ENCODE assay signal across 8 cellular contexts in genomic region chr2:38708491-38708890, GRCh38. TPM values are rescaled to one million over a fixed set of nuclear protein-coding genes. Genes with fewer than 3 reads are reported as not detected.
DNase-seq lines count a peak whose midpoint lies in the region; ATAC-seq, FAIRE-seq and TF ChIP-seq lines count a peak whose summit lies in the region.
"Not testable (repeated sequence)": the region's sequence is repeated elsewhere in the genome, so short reads cannot be mapped to it uniquely, and the experiment has no call there.

No MANE protein-coding gene starts in this region.

- peaks cover 12% of the 10 kb centered on the region for H3K36me3 ChIP-seq in CD4-positive, CD25-positive, alpha-beta regulatory T cell (ENCODE audit: control insufficient read depth, insufficient read depth, low read length)
- not testable (repeated sequence) for H3K36me3 ChIP-seq in KOPT-K1 (ENCODE audit: insufficient read depth, low read length); astrocyte (ENCODE audit: insufficient read depth, low read length); naive thymus-derived CD4-positive, alpha-beta T cell (ENCODE audit: control insufficient read depth in 2 of 3, insufficient read depth in 3 of 3, low read length in 3 of 3)

- H4K20me1 ChIP-seq in astrocyte (ENCODE audit: insufficient read depth, low read length) = not testable (repeated sequence)

- H3K36me3 Mint-ChIP-seq in CD4-positive, CD25-positive, alpha-beta regulatory T cell = peaks cover 34% of the 10 kb centered on the region
- H3K36me3 Mint-ChIP-seq in activated CD4-positive, alpha-beta T cell treated with anti-CD3 and anti-CD28 coated beads for 36 hours (ENCODE audit: low read depth) = peaks cover 40% of the 10 kb centered on the region
- H3K36me3 Mint-ChIP-seq in activated CD8-positive, alpha-beta memory T cell treated with anti-CD3 and anti-CD28 coated beads, Interleukin-2, amount 10 ng/mL, durations not matched to agents 7 days and 5 days = peaks cover 51% of the 10 kb centered on the region
- H3K36me3 Mint-ChIP-seq in activated naive CD4-positive, alpha-beta T cell treated with anti-CD3 and anti-CD28 coated beads for 36 hours (ENCODE audit: low read depth) = peaks cover 12% of the 10 kb centered on the region
- not testable (repeated sequence) for H3K36me3 Mint-ChIP-seq in astrocyte (ENCODE audit: low read depth, unreplicated experiment)
- peaks cover 0 to 35% (median 18%) of the 10 kb centered on the region in 5 donors for H3K36me3 Mint-ChIP-seq in naive thymus-derived CD4-positive, alpha-beta T cell
- H3K36me3 Mint-ChIP-seq in stimulated activated memory B cell treated with anti-CD40 and anti-IgM and Interleukin-4, amounts not matched to agents 10 μg/mL and 1 μg/mL and 100 μg/mL, for 72 hours = peaks cover 13% of the 10 kb centered on the region

- not testable (repeated sequence) for H3K27me3 ChIP-seq in CD4-positive, CD25-positive, alpha-beta regulatory T cell (ENCODE audit: control insufficient read depth, insufficient read depth, low read length); astrocyte (ENCODE audit: insufficient read depth, low read length); naive thymus-derived CD4-positive, alpha-beta T cell (ENCODE audit: control insufficient read depth in 2 of 2, insufficient read depth in 2 of 2, low read length in 2 of 2)

- peak overlapping the region; percentile 71 for H3K27ac ChIP-seq in CD4-positive, CD25-positive, alpha-beta regulatory T cell (ENCODE audit: insufficient read depth, low read length, poor library complexity, severe bottlenecking)
- H3K27ac ChIP-seq in KOPT-K1 (ENCODE audit: low read depth, low read length, poor library complexity, severe bottlenecking) = peak overlapping the region; percentile 68
- H3K27ac ChIP-seq in astrocyte (ENCODE audit: low read depth, low read length); naive thymus-derived CD4-positive, alpha-beta T cell (ENCODE audit: low read depth, low read length): not testable (repeated sequence)

- H3K9me3 ChIP-seq in CD4-positive, CD25-positive, alpha-beta regulatory T cell (ENCODE audit: control insufficient read depth in 2 of 2, low read length in 2 of 2); KOPT-K1 (ENCODE audit: insufficient read depth, low read length, poor library complexity, severe bottlenecking); astrocyte (ENCODE audit: insufficient read depth, low read depth, low read length); naive thymus-derived CD4-positive, alpha-beta T cell (ENCODE audit: control insufficient read depth in 2 of 3, low read length in 3 of 3): not testable (repeated sequence)

- POLR2A ChIA-PET in activated CD4-positive, alpha-beta T cell treated with anti-CD3 and anti-CD28 coated beads for 36 hours (lab: Charles Lee) = not testable (repeated sequence)
- POLR2A ChIA-PET in naive thymus-derived CD4-positive, alpha-beta T cell (lab: Charles Lee) = interaction anchor here (0.6 to 1.2 kb wide), 2 partner anchors 10 to 117 kb away, joined by 4 to 7 read pairs; no protein-coding TSS in a partner anchor

- H3K4me3 Mint-ChIP-seq in CD4-positive, CD25-positive, alpha-beta regulatory T cell = peak overlapping the region in 3 of 4 donors; percentile 65 to 86 (median 79)
- peak overlapping the region; percentile 48 for H3K4me3 Mint-ChIP-seq in activated CD4-positive, alpha-beta T cell treated with anti-CD3 and anti-CD28 coated beads for 36 hours
- H3K4me3 Mint-ChIP-seq in activated CD8-positive, alpha-beta memory T cell treated with anti-CD3 and anti-CD28 coated beads, Interleukin-2, amount 10 ng/mL, durations not matched to agents 7 days and 5 days = peak overlapping the region; percentile 49
- peak overlapping the region; percentile 49 for H3K4me3 Mint-ChIP-seq in activated naive CD4-positive, alpha-beta T cell treated with anti-CD3 and anti-CD28 coated beads for 36 hours
- H3K4me3 Mint-ChIP-seq in astrocyte (ENCODE audit: unreplicated experiment) = peak overlapping the region; percentile 17
- H3K4me3 Mint-ChIP-seq in naive thymus-derived CD4-positive, alpha-beta T cell = peak overlapping the region; percentile 51 to 86 (median 74)
- not testable (repeated sequence) for H3K4me3 Mint-ChIP-seq in stimulated activated memory B cell treated with anti-CD40 and anti-IgM and Interleukin-4, amounts not matched to agents 10 μg/mL and 1 μg/mL and 100 μg/mL, for 72 hours

- ATAC-seq in CD4-positive, CD25-positive, alpha-beta regulatory T cell (ENCODE audit: low read depth in 2 of 2); naive thymus-derived CD4-positive, alpha-beta T cell; stimulated activated memory B cell treated with anti-CD40 and anti-IgM and Interleukin-4, amounts not matched to agents 10 μg/mL and 1 μg/mL and 100 μg/mL, for 72 hours: not testable (repeated sequence)
- ATAC-seq in activated CD4-positive, alpha-beta T cell treated with anti-CD3 and anti-CD28 coated beads for 36 hours = peak; percentile 31
- peak; percentile 32 for ATAC-seq in activated CD8-positive, alpha-beta memory T cell treated with anti-CD3 and anti-CD28 coated beads, Interleukin-2, amount 10 ng/mL, durations not matched to agents 7 days and 5 days

- not testable (repeated sequence) for TF ChIP-seq CTCF in astrocyte (IDR thresholded peaks at IDR 0.05; ENCODE audit: insufficient read depth, low read depth, low read length)

- not testable (repeated sequence) for H3K79me2 ChIP-seq in astrocyte (ENCODE audit: insufficient read depth, low read length)

- not testable (repeated sequence) for H3K4me3 ChIP-seq in CD4-positive, CD25-positive, alpha-beta regulatory T cell (ENCODE audit: low read depth, low read length); astrocyte (ENCODE audit: insufficient read depth, low read depth, low read length); naive thymus-derived CD4-positive, alpha-beta T cell (ENCODE audit: low read length)

- H3K27ac Mint-ChIP-seq in CD4-positive, CD25-positive, alpha-beta regulatory T cell = peak overlapping the region; percentile 90 to 97 (median 92)
- H3K27ac Mint-ChIP-seq in activated CD4-positive, alpha-beta T cell treated with anti-CD3 and anti-CD28 coated beads for 36 hours = peak overlapping the region; percentile 88
- peak overlapping the region; percentile 85 for H3K27ac Mint-ChIP-seq in activated CD8-positive, alpha-beta memory T cell treated with anti-CD3 and anti-CD28 coated beads, Interleukin-2, amount 10 ng/mL, durations not matched to agents 7 days and 5 days
- peak overlapping the region; percentile 95 for H3K27ac Mint-ChIP-seq in activated naive CD4-positive, alpha-beta T cell treated with anti-CD3 and anti-CD28 coated beads for 36 hours
- not testable (repeated sequence) for H3K27ac Mint-ChIP-seq in astrocyte (ENCODE audit: unreplicated experiment)
- H3K27ac Mint-ChIP-seq in naive thymus-derived CD4-positive, alpha-beta T cell = peak overlapping the region; percentile 81 to 95 (median 91)
- H3K27ac Mint-ChIP-seq in stimulated activated memory B cell treated with anti-CD40 and anti-IgM and Interleukin-4, amounts not matched to agents 10 μg/mL and 1 μg/mL and 100 μg/mL, for 72 hours = peak overlapping the region; percentile 38

- not testable (repeated sequence) for DNase-seq in CD4-positive, CD25-positive, alpha-beta regulatory T cell; activated CD8-positive, alpha-beta memory T cell treated with anti-CD3 and anti-CD28 coated beads, Interleukin-2, amount 10 ng/mL, durations not matched to agents 7 days and 5 days; astrocyte (ENCODE audit: low read depth); naive thymus-derived CD4-positive, alpha-beta T cell
- peak; percentile 37 for DNase-seq in activated CD4-positive, alpha-beta T cell treated with anti-CD3 and anti-CD28 coated beads for 36 hours
- peak; percentile 45 for DNase-seq in activated naive CD4-positive, alpha-beta T cell treated with anti-CD3 and anti-CD28 coated beads for 36 hours

- H3K27me3 Mint-ChIP-seq in CD4-positive, CD25-positive, alpha-beta regulatory T cell; activated CD4-positive, alpha-beta T cell treated with anti-CD3 and anti-CD28 coated beads for 36 hours; activated CD8-positive, alpha-beta memory T cell treated with anti-CD3 and anti-CD28 coated beads, Interleukin-2, amount 10 ng/mL, durations not matched to agents 7 days and 5 days; activated naive CD4-positive, alpha-beta T cell treated with anti-CD3 and anti-CD28 coated beads for 36 hours (ENCODE audit: low read depth); astrocyte (ENCODE audit: low read depth, unreplicated experiment); naive thymus-derived CD4-positive, alpha-beta T cell; stimulated activated memory B cell treated with anti-CD40 and anti-IgM and Interleukin-4, amounts not matched to agents 10 μg/mL and 1 μg/mL and 100 μg/mL, for 72 hours: not testable (repeated sequence)

- CTCF ChIA-PET in activated CD4-positive, alpha-beta T cell treated with anti-CD3 and anti-CD28 coated beads for 36 hours (lab: Charles Lee) = interaction anchor here (0.7 to 2.5 kb wide), 6 partner anchors 10 to 127 kb away, joined by 3 to 12 read pairs (median 3); no protein-coding TSS in a partner anchor
- CTCF ChIA-PET in activated CD8-positive, alpha-beta memory T cell treated with anti-CD3 and anti-CD28 coated beads, Interleukin-2, amount 10 ng/mL, durations not matched to agents 7 days and 5 days (lab: Charles Lee) = interaction anchor here (0.9 to 4.3 kb wide), 4 partner anchors 9 to 127 kb away, joined by 3 to 17 read pairs (median 4); no protein-coding TSS in a partner anchor
- CTCF ChIA-PET in activated naive CD4-positive, alpha-beta T cell treated with anti-CD3 and anti-CD28 coated beads for 36 hours (lab: Charles Lee) = interaction anchor here (0.7 to 3.4 kb wide), 11 partner anchors 13 to 884 kb away, joined by 3 to 24 read pairs (median 4); partner anchors contain the start of gene GALM
- CTCF ChIA-PET in naive thymus-derived CD4-positive, alpha-beta T cell (lab: Charles Lee) = interaction anchor here (0.6 to 4.5 kb wide), 2 partner anchors 127 to 450 kb away, joined by 3 to 19 read pairs; no protein-coding TSS in a partner anchor

- H3K4me1 ChIP-seq in CD4-positive, CD25-positive, alpha-beta regulatory T cell (ENCODE audit: control insufficient read depth, insufficient read depth, low read length, poor library complexity, severe bottlenecking) = peaks cover 25% of the 10 kb centered on the region
- not testable (repeated sequence) for H3K4me1 ChIP-seq in astrocyte (ENCODE audit: insufficient read depth, low read length)
- peaks cover 24 to 31% of the 10 kb centered on the region in 2 donors for H3K4me1 ChIP-seq in naive thymus-derived CD4-positive, alpha-beta T cell (ENCODE audit: control insufficient read depth in 2 of 2, insufficient read depth in 2 of 2, low read length in 2 of 2)

- H2AFZ ChIP-seq in astrocyte (ENCODE audit: low read depth, low read length) = not testable (repeated sequence)

- H3K9ac ChIP-seq in astrocyte (ENCODE audit: low read length) = not testable (repeated sequence)

- not testable (repeated sequence) for H3K9me3 Mint-ChIP-seq in CD4-positive, CD25-positive, alpha-beta regulatory T cell; activated CD4-positive, alpha-beta T cell treated with anti-CD3 and anti-CD28 coated beads for 36 hours (ENCODE audit: low read depth); activated CD8-positive, alpha-beta memory T cell treated with anti-CD3 and anti-CD28 coated beads, Interleukin-2, amount 10 ng/mL, durations not matched to agents 7 days and 5 days (ENCODE audit: low read depth); activated naive CD4-positive, alpha-beta T cell treated with anti-CD3 and anti-CD28 coated beads for 36 hours; astrocyte (ENCODE audit: unreplicated experiment); naive thymus-derived CD4-positive, alpha-beta T cell; stimulated activated memory B cell treated with anti-CD40 and anti-IgM and Interleukin-4, amounts not matched to agents 10 μg/mL and 1 μg/mL and 100 μg/mL, for 72 hours

- not testable (repeated sequence) for H3K4me2 ChIP-seq in astrocyte (ENCODE audit: low read length)

- H3K4me1 Mint-ChIP-seq in CD4-positive, CD25-positive, alpha-beta regulatory T cell = peaks cover 17 to 71% (median 41%) of the 10 kb centered on the region in 4 donors
- H3K4me1 Mint-ChIP-seq in activated CD4-positive, alpha-beta T cell treated with anti-CD3 and anti-CD28 coated beads for 36 hours = peaks cover 68% of the 10 kb centered on the region
- H3K4me1 Mint-ChIP-seq in activated CD8-positive, alpha-beta memory T cell treated with anti-CD3 and anti-CD28 coated beads, Interleukin-2, amount 10 ng/mL, durations not matched to agents 7 days and 5 days = peaks cover 52% of the 10 kb centered on the region
- H3K4me1 Mint-ChIP-seq in activated naive CD4-positive, alpha-beta T cell treated with anti-CD3 and anti-CD28 coated beads for 36 hours (ENCODE audit: low read depth) = peaks cover 60% of the 10 kb centered on the region
- H3K4me1 Mint-ChIP-seq in astrocyte (ENCODE audit: low read depth, unreplicated experiment) = not testable (repeated sequence)
- peaks cover 23 to 64% (median 55%) of the 10 kb centered on the region in 7 donors for H3K4me1 Mint-ChIP-seq in naive thymus-derived CD4-positive, alpha-beta T cell
- peaks cover 14% of the 10 kb centered on the region for H3K4me1 Mint-ChIP-seq in stimulated activated memory B cell treated with anti-CD40 and anti-IgM and Interleukin-4, amounts not matched to agents 10 μg/mL and 1 μg/mL and 100 μg/mL, for 72 hours

- intact Hi-C loops in activated CD4-positive, alpha-beta T cell treated with anti-CD3 and anti-CD28 coated beads for 36 hours (cut with DNase I, micrococcal nuclease) = loop anchor here (2.0 kb wide), 2 partner anchors 14 to 42 kb away; partner anchors contain the start of gene GALM (in 1 of the 2)
- intact Hi-C loops in activated naive CD4-positive, alpha-beta T cell treated with anti-CD3 and anti-CD28 coated beads for 36 hours (cut with micrococcal nuclease) = not testable (repeated sequence)
- intact Hi-C loops in naive thymus-derived CD4-positive, alpha-beta T cell (cut with micrococcal nuclease) = loop anchor here (2.0 kb wide), 2 partner anchors 32 to 42 kb away; partner anchors contain the start of gene GALM (in 1 of the 2)

- not testable (repeated sequence) for FAIRE-seq in astrocyte (lab: Jason Lieb, UNC)

RNA-seq across cellular contexts. Expression of gene GALM, which starts 42.6 kb away (rescaled TPM):
- total RNA-seq in CD4-positive, CD25-positive, alpha-beta regulatory T cell = 46.8 TPM
- polyA plus RNA-seq in CD4-positive, CD25-positive, alpha-beta regulatory T cell = 10 to 100 TPM; 47.5 to 75.2 (median 51.4) TPM
- 10 to 100 TPM; 56.0 to 57.8 TPM for total RNA-seq in activated CD4-positive, alpha-beta T cell treated with anti-CD3 and anti-CD28 coated beads for 36 hours
- 10 to 100 TPM; 67.1 to 86.0 TPM for total RNA-seq in activated CD8-positive, alpha-beta memory T cell treated with anti-CD3 and anti-CD28 coated beads, Interleukin-2, amount 10 ng/mL, durations not matched to agents 7 days and 5 days
- total RNA-seq in activated naive CD4-positive, alpha-beta T cell treated with anti-CD3 and anti-CD28 coated beads for 36 hours = 10 to 100 TPM; 31.3 to 31.9 TPM
- 9.8 and 10.1 TPM in 2 replicates for total RNA-seq in astrocyte
- total RNA-seq in naive thymus-derived CD4-positive, alpha-beta T cell = 10 to 100 TPM in 4 of 5 experiments, 1 to 10 TPM in 1; 4.3 to 52.5 (median 14.4) TPM
- polyA plus RNA-seq in naive thymus-derived CD4-positive, alpha-beta T cell = 10 to 100 TPM; 14.7 to 17.5 TPM

RNA-seq across cellular contexts. Expression of gene SRSF7, which starts 42.7 kb away (rescaled TPM):
- 584 TPM for total RNA-seq in CD4-positive, CD25-positive, alpha-beta regulatory T cell
- polyA plus RNA-seq in CD4-positive, CD25-positive, alpha-beta regulatory T cell = 100 to 1,000 TPM; 186 to 278 (median 203) TPM
- total RNA-seq in activated CD4-positive, alpha-beta T cell treated with anti-CD3 and anti-CD28 coated beads for 36 hours = 100 to 1,000 TPM; 194 to 309 TPM
- total RNA-seq in activated CD8-positive, alpha-beta memory T cell treated with anti-CD3 and anti-CD28 coated beads, Interleukin-2, amount 10 ng/mL, durations not matched to agents 7 days and 5 days = 100 to 1,000 TPM; 362 to 378 TPM
- total RNA-seq in activated naive CD4-positive, alpha-beta T cell treated with anti-CD3 and anti-CD28 coated beads for 36 hours = 100 to 1,000 TPM; 212 to 217 TPM
- total RNA-seq in astrocyte = 104 and 120 TPM in 2 replicates
- 100 to 1,000 TPM; 259 to 503 (median 310) TPM for total RNA-seq in naive thymus-derived CD4-positive, alpha-beta T cell
- 100 to 1,000 TPM; 197 to 224 TPM for polyA plus RNA-seq in naive thymus-derived CD4-positive, alpha-beta T cell
